ENCODE assay signal across 1 cellular context in the genomic region with DNA sequence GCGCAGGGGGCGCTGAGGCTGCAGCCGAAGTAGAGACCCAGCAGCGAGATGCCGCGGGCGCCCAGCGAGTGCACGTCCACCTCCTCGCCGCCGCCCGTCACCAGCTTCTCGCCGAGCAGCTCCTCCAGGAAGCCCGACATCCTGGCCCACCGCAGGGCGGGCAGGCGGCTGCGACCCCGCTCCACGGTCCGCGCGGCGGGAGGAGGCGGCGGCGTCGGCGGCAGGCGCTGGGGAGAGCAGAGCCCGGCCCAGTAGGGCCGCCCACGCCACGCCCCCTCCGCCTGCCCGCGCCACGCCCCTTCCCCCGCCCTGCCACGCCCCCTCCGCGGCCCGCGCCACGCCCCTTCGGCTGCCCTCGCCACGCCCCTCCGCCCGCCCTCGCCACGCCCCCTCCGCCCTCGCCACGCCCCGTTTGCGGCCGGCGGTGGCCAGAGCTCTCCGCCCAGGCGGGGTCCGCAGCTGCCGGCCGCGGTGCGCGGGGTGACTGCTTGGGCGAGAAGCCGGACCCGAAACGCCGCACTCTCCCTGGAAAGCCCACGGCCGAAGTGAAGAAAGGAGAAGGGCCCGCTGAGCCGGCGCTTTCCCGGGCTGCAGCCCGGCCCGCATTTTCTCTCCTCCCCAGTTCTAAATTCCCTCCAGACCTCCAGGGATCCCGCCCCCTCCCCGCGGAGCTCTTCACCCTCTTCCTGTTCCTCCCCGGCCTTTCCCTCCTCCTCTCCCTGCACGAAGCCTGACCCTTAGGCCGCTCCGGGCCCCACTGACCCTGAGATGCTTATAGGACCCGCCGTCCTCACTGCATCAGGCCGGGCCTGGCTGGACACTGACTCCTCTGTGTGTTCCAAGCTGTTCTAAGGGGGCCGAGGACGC.
A peak's percentile ranks its signal among the peaks of the same experiment; 100 is the strongest.
TF ChIP-seq lines count a peak whose summit lies in the region.

Gene NXN (minus strand): TSS at position 238 of the 867 bp plus-strand sequence.

TF ChIP-seq in HepG2, 621 proteins besides CTCF, POLR2A, EP300 and RAD21 (continued from another document and continues in another):
- TF ChIP-seq, protein P1, sequence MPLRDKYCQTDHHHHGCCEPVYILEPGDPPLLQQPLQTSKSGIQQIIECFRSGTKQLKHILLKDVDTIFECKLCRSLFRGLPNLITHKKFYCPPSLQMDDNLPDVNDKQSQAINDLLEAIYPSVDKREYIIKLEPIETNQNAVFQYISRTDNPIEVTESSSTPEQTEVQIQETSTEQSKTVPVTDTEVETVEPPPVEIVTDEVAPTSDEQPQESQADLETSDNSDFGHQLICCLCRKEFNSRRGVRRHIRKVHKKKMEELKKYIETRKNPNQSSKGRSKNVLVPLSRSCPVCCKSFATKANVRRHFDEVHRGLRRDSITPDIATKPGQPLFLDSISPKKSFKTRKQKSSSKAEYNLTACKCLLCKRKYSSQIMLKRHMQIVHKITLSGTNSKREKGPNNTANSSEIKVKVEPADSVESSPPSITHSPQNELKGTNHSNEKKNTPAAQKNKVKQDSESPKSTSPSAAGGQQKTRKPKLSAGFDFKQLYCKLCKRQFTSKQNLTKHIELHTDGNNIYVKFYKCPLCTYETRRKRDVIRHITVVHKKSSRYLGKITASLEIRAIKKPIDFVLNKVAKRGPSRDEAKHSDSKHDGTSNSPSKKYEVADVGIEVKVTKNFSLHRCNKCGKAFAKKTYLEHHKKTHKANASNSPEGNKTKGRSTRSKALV (CRISPR knock-in tag; IDR thresholded peaks at IDR 0.05) = no peak
- no peak for TF ChIP-seq HMGA1 (CRISPR knock-in tag; conservative IDR thresholded peaks at IDR 0.05)
- TF ChIP-seq ZNF260 (CRISPR knock-in tag; IDR thresholded peaks at IDR 0.05; ENCODE audit: borderline replicate concordance, low read depth) = no peak
- peak; percentile 72 for TF ChIP-seq RBFOX2 (IDR thresholded peaks at IDR 0.05; ENCODE audit: low read depth, low read length)
- TF ChIP-seq ZNF543 (CRISPR knock-in tag; IDR thresholded peaks at IDR 0.05) = no peak
- no peak for TF ChIP-seq NFYC (CRISPR knock-in tag; IDR thresholded peaks at IDR 0.05)
- no peak for TF ChIP-seq ZFP41 (CRISPR knock-in tag; IDR thresholded peaks at IDR 0.05; ENCODE audit: borderline replicate concordance)
- no peak for TF ChIP-seq ZMYM2 (CRISPR knock-in tag; IDR thresholded peaks at IDR 0.05)
- TF ChIP-seq KDM2A (CRISPR knock-in tag; IDR thresholded peaks at IDR 0.05; ENCODE audit: borderline replicate concordance, low read depth) = peak; percentile 34; the same call in 1 of the 2 replicates
- TF ChIP-seq, protein P2, sequence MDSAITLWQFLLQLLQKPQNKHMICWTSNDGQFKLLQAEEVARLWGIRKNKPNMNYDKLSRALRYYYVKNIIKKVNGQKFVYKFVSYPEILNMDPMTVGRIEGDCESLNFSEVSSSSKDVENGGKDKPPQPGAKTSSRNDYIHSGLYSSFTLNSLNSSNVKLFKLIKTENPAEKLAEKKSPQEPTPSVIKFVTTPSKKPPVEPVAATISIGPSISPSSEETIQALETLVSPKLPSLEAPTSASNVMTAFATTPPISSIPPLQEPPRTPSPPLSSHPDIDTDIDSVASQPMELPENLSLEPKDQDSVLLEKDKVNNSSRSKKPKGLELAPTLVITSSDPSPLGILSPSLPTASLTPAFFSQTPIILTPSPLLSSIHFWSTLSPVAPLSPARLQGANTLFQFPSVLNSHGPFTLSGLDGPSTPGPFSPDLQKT (CRISPR knock-in tag; IDR thresholded peaks at IDR 0.05; ENCODE audit: borderline replicate concordance) = no peak
- TF ChIP-seq ZNF775 (CRISPR knock-in tag; IDR thresholded peaks at IDR 0.05; ENCODE audit: borderline replicate concordance) = no peak
- peak; percentile 54 for TF ChIP-seq POLR2AphosphoS5 (IDR thresholded peaks at IDR 0.05; ENCODE audit: low read depth, low read length)
- TF ChIP-seq KIAA2018 (CRISPR knock-in tag; IDR thresholded peaks at IDR 0.05; ENCODE audit: borderline replicate concordance) = no peak
- no peak for TF ChIP-seq CEBPB (IDR thresholded peaks at IDR 0.05; ENCODE audit: borderline replicate concordance, low read depth, low read length)
- no peak for TF ChIP-seq ZNF143 (CRISPR knock-in tag; IDR thresholded peaks at IDR 0.05)
- TF ChIP-seq, protein P3, sequence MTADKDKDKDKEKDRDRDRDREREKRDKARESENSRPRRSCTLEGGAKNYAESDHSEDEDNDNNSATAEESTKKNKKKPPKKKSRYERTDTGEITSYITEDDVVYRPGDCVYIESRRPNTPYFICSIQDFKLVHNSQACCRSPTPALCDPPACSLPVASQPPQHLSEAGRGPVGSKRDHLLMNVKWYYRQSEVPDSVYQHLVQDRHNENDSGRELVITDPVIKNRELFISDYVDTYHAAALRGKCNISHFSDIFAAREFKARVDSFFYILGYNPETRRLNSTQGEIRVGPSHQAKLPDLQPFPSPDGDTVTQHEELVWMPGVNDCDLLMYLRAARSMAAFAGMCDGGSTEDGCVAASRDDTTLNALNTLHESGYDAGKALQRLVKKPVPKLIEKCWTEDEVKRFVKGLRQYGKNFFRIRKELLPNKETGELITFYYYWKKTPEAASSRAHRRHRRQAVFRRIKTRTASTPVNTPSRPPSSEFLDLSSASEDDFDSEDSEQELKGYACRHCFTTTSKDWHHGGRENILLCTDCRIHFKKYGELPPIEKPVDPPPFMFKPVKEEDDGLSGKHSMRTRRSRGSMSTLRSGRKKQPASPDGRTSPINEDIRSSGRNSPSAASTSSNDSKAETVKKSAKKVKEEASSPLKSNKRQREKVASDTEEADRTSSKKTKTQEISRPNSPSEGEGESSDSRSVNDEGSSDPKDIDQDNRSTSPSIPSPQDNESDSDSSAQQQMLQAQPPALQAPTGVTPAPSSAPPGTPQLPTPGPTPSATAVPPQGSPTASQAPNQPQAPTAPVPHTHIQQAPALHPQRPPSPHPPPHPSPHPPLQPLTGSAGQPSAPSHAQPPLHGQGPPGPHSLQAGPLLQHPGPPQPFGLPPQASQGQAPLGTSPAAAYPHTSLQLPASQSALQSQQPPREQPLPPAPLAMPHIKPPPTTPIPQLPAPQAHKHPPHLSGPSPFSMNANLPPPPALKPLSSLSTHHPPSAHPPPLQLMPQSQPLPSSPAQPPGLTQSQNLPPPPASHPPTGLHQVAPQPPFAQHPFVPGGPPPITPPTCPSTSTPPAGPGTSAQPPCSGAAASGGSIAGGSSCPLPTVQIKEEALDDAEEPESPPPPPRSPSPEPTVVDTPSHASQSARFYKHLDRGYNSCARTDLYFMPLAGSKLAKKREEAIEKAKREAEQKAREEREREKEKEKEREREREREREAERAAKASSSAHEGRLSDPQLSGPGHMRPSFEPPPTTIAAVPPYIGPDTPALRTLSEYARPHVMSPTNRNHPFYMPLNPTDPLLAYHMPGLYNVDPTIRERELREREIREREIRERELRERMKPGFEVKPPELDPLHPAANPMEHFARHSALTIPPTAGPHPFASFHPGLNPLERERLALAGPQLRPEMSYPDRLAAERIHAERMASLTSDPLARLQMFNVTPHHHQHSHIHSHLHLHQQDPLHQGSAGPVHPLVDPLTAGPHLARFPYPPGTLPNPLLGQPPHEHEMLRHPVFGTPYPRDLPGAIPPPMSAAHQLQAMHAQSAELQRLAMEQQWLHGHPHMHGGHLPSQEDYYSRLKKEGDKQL (CRISPR knock-in tag; IDR thresholded peaks at IDR 0.05; ENCODE audit: low read depth) = no peak
- TF ChIP-seq RXRB (CRISPR knock-in tag; IDR thresholded peaks at IDR 0.05; ENCODE audit: borderline replicate concordance) = no peak
- no peak for TF ChIP-seq ARID3A (IDR thresholded peaks at IDR 0.05; ENCODE audit: low read depth, low read length)
- TF ChIP-seq FIP1L1 (IDR thresholded peaks at IDR 0.05; ENCODE audit: borderline replicate concordance, insufficient read depth, low read depth, low read length) = no peak
- no peak for TF ChIP-seq RNF2 (conservative IDR thresholded peaks at IDR 0.05; ENCODE audit: low read depth)
- peak; percentile 46; the same call in 1 of the 2 replicates for TF ChIP-seq ZNF574 (CRISPR knock-in tag; IDR thresholded peaks at IDR 0.05)
- no peak for TF ChIP-seq THAP11 (CRISPR knock-in tag; IDR thresholded peaks at IDR 0.05)
- no peak for TF ChIP-seq JARID2 (CRISPR knock-in tag; IDR thresholded peaks at IDR 0.05; ENCODE audit: insufficient replicate concordance)
- no peak for TF ChIP-seq HMG20A (CRISPR knock-in tag; IDR thresholded peaks at IDR 0.05; ENCODE audit: borderline replicate concordance)
